Comparison of ENCODE assay signal across 9 cellular contexts in the genomic region with DNA sequence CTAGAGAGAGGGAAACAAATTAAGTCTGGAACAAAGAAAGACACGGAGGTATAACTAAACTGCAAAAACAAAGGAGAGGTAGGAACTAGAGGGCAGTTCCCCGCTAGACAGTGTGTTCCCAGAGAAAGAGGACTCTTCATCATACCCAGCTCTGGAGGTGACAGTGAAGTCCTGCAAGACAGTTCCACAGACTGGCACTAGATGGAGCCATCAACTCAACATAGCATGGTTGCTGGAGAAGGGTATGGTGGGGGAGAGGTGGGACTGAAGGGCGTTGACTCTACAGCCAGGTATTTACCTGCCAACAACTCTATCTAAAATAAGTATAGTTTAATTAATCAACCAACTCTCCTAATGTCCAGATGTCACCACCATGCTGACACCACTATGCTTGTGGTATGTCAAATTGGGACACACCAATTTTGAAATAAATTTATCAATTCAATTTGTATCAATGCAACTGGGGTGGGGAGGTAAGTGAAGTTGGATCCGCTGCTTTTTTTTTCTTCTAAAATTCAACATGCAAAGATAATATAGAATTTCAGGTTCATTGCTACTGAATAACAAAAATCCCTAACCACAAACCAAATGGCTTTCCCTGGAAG. TPM values are rescaled to one million over a fixed set of nuclear protein-coding genes. Genes with fewer than 3 reads are reported as not detected.
DNase-seq lines count a peak whose midpoint lies in the region; ATAC-seq, FAIRE-seq and TF ChIP-seq lines count a peak whose summit lies in the region.
"Had no signal": no experiment of that assay in that cellular context is flagged by ENCODE, and none has a peak within 500 bp of the region (broad histone marks: within the 10 kb centered on the region; RNA-seq: fewer than 3 reads in every experiment).

No MANE protein-coding gene starts in this region.

- H3F3A ChIP-seq in PC-9 (ENCODE audit: insufficient read depth, low read depth) = peaks cover 8% of the 10 kb centered on the region; the same call in 1 of the 2 replicates

- H3K79me2 ChIP-seq in PC-9 (ENCODE audit: low read depth) (no peaks in the 10 kb centered on the region), keratinocyte (ENCODE audit: control insufficient read depth, insufficient read depth, low read length) (no peaks in the 10 kb centered on the region)

- dilution Hi-C loops in keratinocyte (cut with MboI; ENCODE audit: extremely low pct_ligation_motif_present, low sequenced_read_pairs) = no loop called here

- POLR2A ChIA-PET in AG04450 (lab: Yijun Ruan, JAX) (no interaction called here), PC-9 (lab: Charles Lee; ENCODE audit: unreplicated experiment) (no interaction called here)

- CTCF ChIA-PET in AG04450 (lab: Charles Lee) = interaction anchor here (2.8 kb wide), 1 partner anchor 347 kb away, joined by 12 read pairs; no protein-coding TSS in a partner anchor
- CTCF ChIA-PET in PC-9 (lab: Charles Lee) = interaction anchor here (1.0 kb wide), 1 partner anchor 346 kb away, joined by 3 read pairs; no protein-coding TSS in a partner anchor

- H4K20me1 ChIP-seq in PC-9 (ENCODE audit: insufficient read depth) = no peaks in the 10 kb centered on the region
- no peaks in the 10 kb centered on the region for H4K20me1 ChIP-seq in keratinocyte (ENCODE audit: control insufficient read depth, extremely low read depth, insufficient read depth, low read length)

- H3K4me1 ChIP-seq in PC-9 (replicated peaks; ENCODE audit: insufficient read depth) = peaks cover 22% of the 10 kb centered on the region
- H3K4me1 ChIP-seq in keratinocyte (ENCODE audit: control insufficient read depth, extremely low read depth, insufficient read depth, low read length) = peaks cover 19% of the 10 kb centered on the region

- H3K9ac ChIP-seq in keratinocyte (ENCODE audit: control insufficient read depth, extremely low read depth, insufficient read depth, low read length) = no peak overlapping the region

- H3K27me3 ChIP-seq in AG04450 (ENCODE audit: control insufficient read depth, insufficient read depth, low read length) (no peaks in the 10 kb centered on the region), PC-9 (ENCODE audit: insufficient read depth, low read depth) (no peaks in the 10 kb centered on the region), keratinocyte (ENCODE audit: control insufficient read depth, extremely low read depth, insufficient read depth, low read length) (no peaks in the 10 kb centered on the region)
- H3K27me3 ChIP-seq: ovary had no signal

- peak overlapping the region; percentile 95 for H3K27ac Mint-ChIP-seq in activated naive CD4-positive, alpha-beta T cell treated with anti-CD3 and anti-CD28 coated beads, Interleukin-2, amount 50 U/mL, for 24 hours

- ATAC-seq in HG02678 (IDR thresholded peaks at IDR 0.05; ENCODE audit: unreplicated experiment) = no peak
- ATAC-seq in GM18498 (IDR thresholded peaks at IDR 0.05; ENCODE audit: unreplicated experiment) = no peak

- no peak overlapping the region for H3K4me3 ChIP-seq in AG04450 (ENCODE audit: low read depth, low read length)
- no peak overlapping the region for H3K4me3 ChIP-seq in PC-9
- H3K4me3 ChIP-seq in keratinocyte (ENCODE audit: control insufficient read depth in 2 of 3, extremely low read depth in 1 of 3, insufficient read depth in 2 of 3, low read depth in 1 of 3, low read length in 3 of 3) = no peak overlapping the region
- H3K4me3 ChIP-seq: ovary had no signal

- H3K9me2 ChIP-seq in PC-9 (ENCODE audit: insufficient read depth) = no peaks in the 10 kb centered on the region

- H3K27ac ChIP-seq in AG04450 (ENCODE audit: low read depth, low read length) = no peak overlapping the region
- no peak overlapping the region for H3K27ac ChIP-seq in PC-9
- no peak overlapping the region for H3K27ac ChIP-seq in keratinocyte (ENCODE audit: control insufficient read depth, insufficient read depth, low read length)
- H3K27ac ChIP-seq: ovary had no signal

- no peaks in the 10 kb centered on the region for H3K9me1 ChIP-seq in keratinocyte (ENCODE audit: control insufficient read depth, extremely low read depth, insufficient read depth, low read length)

- no peaks in the 10 kb centered on the region for H3K36me3 ChIP-seq in PC-9 (ENCODE audit: low read depth)
- no peaks in the 10 kb centered on the region for H3K36me3 ChIP-seq in keratinocyte (ENCODE audit: control insufficient read depth in 2 of 2, extremely low read depth in 1 of 2, insufficient read depth in 2 of 2, low read length in 2 of 2)
- H3K36me3 ChIP-seq: ovary had no signal

- H3K9me3 Mint-ChIP-seq in activated naive CD4-positive, alpha-beta T cell treated with anti-CD3 and anti-CD28 coated beads, Interleukin-2, amount 50 U/mL, for 24 hours = peaks cover 5% of the 10 kb centered on the region

- FAIRE-seq in keratinocyte (lab: Jason Lieb, UNC) = peak; percentile 46

- TF ChIP-seq CTCF in AG04450 (IDR thresholded peaks at IDR 0.05; ENCODE audit: low read depth, low read length) (peak; percentile 51), GM12874 (IDR thresholded peaks at IDR 0.05; ENCODE audit: insufficient read depth, low read depth, low read length) (peak; percentile 74), PC-9 (conservative IDR thresholded peaks at IDR 0.05) (peak; percentile 75), keratinocyte (optimal IDR thresholded peaks at IDR 0.05 in 1 of 3, IDR thresholded peaks at IDR 0.05 in 1 of 3, conservative IDR thresholded peaks at IDR 0.05 in 1 of 3; ENCODE audit: extremely low read depth in 1 of 3, insufficient read depth in 2 of 3, low read length in 3 of 3) (peak; percentile 83 to 90 (median 89))

- peak overlapping the region; percentile 92 for H3K4me3 Mint-ChIP-seq in activated naive CD4-positive, alpha-beta T cell treated with anti-CD3 and anti-CD28 coated beads, Interleukin-2, amount 50 U/mL, for 24 hours

- peaks cover 95% of the 10 kb centered on the region for H3K4me1 Mint-ChIP-seq in activated naive CD4-positive, alpha-beta T cell treated with anti-CD3 and anti-CD28 coated beads, Interleukin-2, amount 50 U/mL, for 24 hours

- H3K9me3 ChIP-seq in AG04450 (ENCODE audit: control insufficient read depth, insufficient read depth, low read length) (no peaks in the 10 kb centered on the region), PC-9 (ENCODE audit: insufficient read depth, low read depth) (no peaks in the 10 kb centered on the region), keratinocyte (ENCODE audit: control insufficient read depth, low read depth, low read length) (no peaks in the 10 kb centered on the region)
- H3K9me3 ChIP-seq: ovary had no signal

- peaks cover 47% of the 10 kb centered on the region for H3K36me3 Mint-ChIP-seq in activated naive CD4-positive, alpha-beta T cell treated with anti-CD3 and anti-CD28 coated beads, Interleukin-2, amount 50 U/mL, for 24 hours

- no TSS peak for BruUV-seq in PC-9 (replicated peaks; lab: Mats Ljungman, UMichigan)

- no peak overlapping the region for H2AFZ ChIP-seq in PC-9
- no peak overlapping the region for H2AFZ ChIP-seq in keratinocyte (ENCODE audit: control insufficient read depth, low read length)

- no peak for DNase-seq in AG04450 (ENCODE audit: low read depth, low spot score)
- peak; percentile 25 to 37 for DNase-seq in PC-9
- peak; percentile 53 for DNase-seq in keratinocyte (ENCODE audit: low read depth, low spot score)
- peak; percentile 51 for DNase-seq in stimulated activated CD8-positive, alpha-beta memory T cell treated with anti-CD3 and anti-CD28 coated beads, Interleukin-4, amount 100 ng/mL, for 24 hours (ENCODE audit: low read depth)

- H3K27me3 Mint-ChIP-seq in activated naive CD4-positive, alpha-beta T cell treated with anti-CD3 and anti-CD28 coated beads, Interleukin-2, amount 50 U/mL, for 24 hours = no peaks in the 10 kb centered on the region

- intact Hi-C loops in PC-9 (cut with micrococcal nuclease; ENCODE audit: unreplicated experiment) = loop anchor here (10.0 kb wide), 1 partner anchor 108 kb away; no protein-coding TSS in a partner anchor

- H3K4me2 ChIP-seq in PC-9 (no peak overlapping the region), keratinocyte (ENCODE audit: control insufficient read depth, extremely low read depth, insufficient read depth, low read depth, low read length) (no peak overlapping the region)

RNA-seq across cellular contexts. Expression of a gene that starts 9.7 kb away (rescaled TPM):
- polyA plus RNA-seq in AG04450 (2011; rRNA removed) (2.2 and 2.3 TPM in 2 replicates), keratinocyte (0.50 to 0.76 TPM (median 0.62 TPM) in 3 replicates)
- 9.0 and 10.1 TPM in 2 replicates for polyA minus RNA-seq in AG04450 (2011; rRNA and poly(A)+ RNA removed)
- 2.3 and 4.2 TPM in 2 replicates for total RNA-seq in PC-9 (2021)
- 0.39 TPM for polyA plus RNA-seq in keratinocyte (2011; ENCODE audit: low read depth)
- polyA plus RNA-seq in keratinocyte (2011; cell fraction: cytosol; rRNA removed) = 0.45 and 0.48 TPM in 2 replicates
- 1.4 and 1.6 TPM in 2 replicates for polyA plus RNA-seq in keratinocyte (2011; cell fraction: nucleus; rRNA removed)
- polyA plus RNA-seq in keratinocyte (2012; ENCODE audit: low replicate concordance) = 0.58 and 0.76 TPM in 2 replicates
- 1.2 to 4.0 TPM (median 1.3 TPM) in 3 replicates for polyA minus RNA-seq in keratinocyte
- 0.38 TPM for polyA minus RNA-seq in keratinocyte (2011; cell fraction: cytosol; rRNA and poly(A)+ RNA removed)
- polyA minus RNA-seq in keratinocyte (2011; cell fraction: nucleus; rRNA and poly(A)+ RNA removed) = 2.3 and 3.2 TPM in 2 replicates
